Comparison of ENCODE assay signal across 17 cellular contexts in the genomic region with DNA sequence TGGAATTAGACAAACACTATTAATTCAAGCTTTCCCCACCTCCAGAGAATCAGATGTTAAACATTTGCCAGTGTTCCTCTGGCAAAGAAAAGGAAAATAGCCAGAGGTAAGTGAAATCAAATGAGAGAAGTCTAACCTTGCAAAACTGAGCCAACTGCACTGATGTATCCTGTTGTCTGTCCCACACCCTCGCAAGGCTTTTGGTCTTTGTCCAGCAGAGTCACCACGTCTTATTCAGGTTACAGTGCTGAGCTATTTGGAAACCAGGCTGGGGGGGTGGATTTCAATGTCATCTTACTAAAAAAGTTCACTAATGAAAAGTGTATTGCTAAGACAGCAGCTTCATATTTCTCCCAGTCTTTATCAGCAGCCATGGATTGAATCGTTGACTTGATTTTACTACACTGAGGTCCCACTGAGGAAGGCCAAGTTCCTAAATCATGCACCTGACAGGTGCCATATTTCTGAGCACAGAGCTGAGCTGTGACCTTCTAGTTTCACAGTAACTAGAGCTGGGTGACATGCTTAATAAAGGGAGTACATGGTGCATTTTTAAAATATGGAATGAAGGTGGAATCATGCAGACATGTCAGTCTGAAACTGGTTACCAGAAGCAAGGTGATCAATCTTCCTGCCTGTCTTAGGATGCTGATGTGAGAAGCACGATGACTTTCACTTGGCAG.
"Had no signal": no experiment of that assay in that cellular context is flagged by ENCODE, and none has a peak within 500 bp of the region (broad histone marks: within the 10 kb centered on the region; RNA-seq: fewer than 3 reads in every experiment).

No MANE protein-coding gene starts in this region.

- H3K27me3 Mint-ChIP-seq: dendritic cell treated with granulocyte-macrophage colony-stimulating factor and Interleukin-4, amounts not matched to agents 40 ng/mL and 50 ng/mL, for 4 days had no signal

- H3K36me3 Mint-ChIP-seq: memory B cell, naive B cell had no signal

- H3K9me3 ChIP-seq: heart right ventricle, lower lobe of right lung, neutrophil had no signal

- H3K27ac Mint-ChIP-seq: dendritic cell treated with granulocyte-macrophage colony-stimulating factor and Interleukin-4, amounts not matched to agents 40 ng/mL and 50 ng/mL, for 4 days; memory B cell; nephron progenitor cell had no signal

- H3K27me3 ChIP-seq: heart right ventricle, neutrophil had no signal

- H3K27ac ChIP-seq: heart right ventricle, lower lobe of right lung, neutrophil had no signal

- H3K4me3 ChIP-seq: heart right ventricle, lower lobe of right lung, smooth muscle cell had no signal

- DNase-seq: cerebellar nuclear complex; heart right ventricle; hypothalamus; kidney glomerular epithelial cell; lower lobe of right lung; midbrain; naive B cell; nephron progenitor cell; right cardiac atrium; stimulated activated CD4-positive, alpha-beta T cell treated with anti-CD3 and anti-CD28 coated beads, Interleukin-2, amount 100 ng/mL, for 48 hours; stimulated activated naive CD4-positive, alpha-beta T cell treated with Interleukin-2 at 50 U/mL for 16 hours; trophoblast cell had no signal

- H3K4me3 Mint-ChIP-seq: dendritic cell treated with granulocyte-macrophage colony-stimulating factor and Interleukin-4, amounts not matched to agents 40 ng/mL and 50 ng/mL, for 4 days; memory B cell; naive B cell; nephron progenitor cell had no signal

- H3K36me3 ChIP-seq: heart right ventricle, lower lobe of right lung, neutrophil had no signal

- ATAC-seq: heart right ventricle, left lobe of liver, lower lobe of right lung, right cardiac atrium had no signal

- H3K4me1 ChIP-seq: lower lobe of right lung had no signal

- H3K4me2 ChIP-seq: smooth muscle cell had no signal
